In genomic region chr12:73973486-73973885, GRCh38 we compare ENCODE assay signal across 30 cellular contexts.
DNase-seq lines count a peak whose midpoint lies in the region; ATAC-seq, FAIRE-seq and TF ChIP-seq lines count a peak whose summit lies in the region.
"Had no signal": no experiment of that assay in that cellular context is flagged by ENCODE, and none has a peak within 500 bp of the region (broad histone marks: within the 10 kb centered on the region; RNA-seq: fewer than 3 reads in every experiment).

No MANE protein-coding gene starts in this region.

- POLR2A ChIA-PET in A549 (lab: Yijun Ruan, JAX) = no interaction called here

- CTCF ChIA-PET in A549 (lab: Yijun Ruan, JAX) = no interaction called here

- no peak for TF ChIP-seq POLR2A in A549 (IDR thresholded peaks at IDR 0.05; ENCODE audit: low read length)
- TF ChIP-seq POLR2A in erythroblast (IDR thresholded peaks at IDR 0.05; ENCODE audit: low read length) = no peak

- H3K4me3 ChIP-seq in A549 (no peak overlapping the region), SK-N-MC (no peak overlapping the region)
- H3K4me3 ChIP-seq: BLaER1, GM12878, GM23338, HAP-1, MG63, PC-9 had no signal

- H3K9me3 Mint-ChIP-seq in nephron progenitor cell = peaks cover 12% of the 10 kb centered on the region
- peaks cover 42% of the 10 kb centered on the region for H3K9me3 Mint-ChIP-seq in HFFc6

- H3K36me3 Mint-ChIP-seq in nephron progenitor cell (ENCODE audit: low read depth) = peaks cover 5% of the 10 kb centered on the region
- H3K36me3 Mint-ChIP-seq in HFFc6 (ENCODE audit: low read depth) = no peaks in the 10 kb centered on the region
- H3K36me3 Mint-ChIP-seq: T-cell had no signal

- no peaks in the 10 kb centered on the region for H3K4me1 ChIP-seq in A549
- H3K4me1 ChIP-seq: BLaER1, HAP-1 had no signal

- H3K4me3 Mint-ChIP-seq in nephron progenitor cell (no peak overlapping the region), HFFc6 (no peak overlapping the region)
- H3K4me3 Mint-ChIP-seq: CD4-positive, alpha-beta T cell; GM23338; T-cell had no signal

- no peak for DNase-seq in A549 (ENCODE audit: low read depth in 1 of 2, low spot score in 1 of 2)
- DNase-seq in D341Med (ENCODE audit: low spot score) = peak; percentile 9
- DNase-seq in SK-N-MC (ENCODE audit: low read depth, low spot score) = no peak
- DNase-seq in nephron progenitor cell = no peak
- DNase-seq in HFFc6 = no peak
- DNase-seq in erythroblast (lab: John Stamatoyannopoulos, UW) = no peak
- DNase-seq: ACHN; CD4-positive, alpha-beta T cell; COR-L47; DMS 273 treated with DMSO at 0.1 percent for 48 hours; DMS79 treated with DMSO at 0.1 percent for 48 hours; MG63; NCI-H1048; NCI-H1417 treated with DMSO at 0.1 percent for 48 hours; NCI-H187; NCI-H2107; NCI-H345; NCI-H524; NCI-H774; PC-9; RPMI8226; SHP77; SK-N-SH; T-cell had no signal

- WGBS in A549 (ENCODE audit: missing lambda C conversion rate) = 68% methylated on average over 1 of the region's 1 CpG

- no peak for FAIRE-seq in A549 (lab: Jason Lieb, UNC)
- FAIRE-seq: GM12878 had no signal

- no peaks in the 10 kb centered on the region for H3K36me3 ChIP-seq in SK-N-MC (ENCODE audit: insufficient read depth, low read length)
- H3K36me3 ChIP-seq: BLaER1, HAP-1, MG63 had no signal

- no peaks in the 10 kb centered on the region for H3K27me3 Mint-ChIP-seq in nephron progenitor cell (ENCODE audit: low read depth, poor library complexity)
- H3K27me3 Mint-ChIP-seq in HFFc6 (ENCODE audit: insufficient read depth) = no peaks in the 10 kb centered on the region; the same call in 1 of the 2 replicates
- H3K27me3 Mint-ChIP-seq: CD4-positive, alpha-beta T cell; T-cell had no signal

- H3K27ac ChIP-seq in A549 = no peak overlapping the region
- peak overlapping the region; percentile 36; the same call in 1 of the 2 replicates for H3K27ac ChIP-seq in SK-N-MC
- H3K27ac ChIP-seq: BLaER1, PC-9 had no signal

- no peak for TF ChIP-seq EP300 in A549 (IDR thresholded peaks at IDR 0.05)

- TF ChIP-seq CTCF in A549 (IDR thresholded peaks at IDR 0.05) (no peak), nephron progenitor cell (IDR thresholded peaks at IDR 0.05) (no peak), HFFc6 (IDR thresholded peaks at IDR 0.05) (no peak)

- ATAC-seq in A549 (no peak), HG02763 (IDR thresholded peaks at IDR 0.05; ENCODE audit: unreplicated experiment) (no peak), HG02885 (IDR thresholded peaks at IDR 0.05; ENCODE audit: poor library complexity, unreplicated experiment) (no peak)
- ATAC-seq: GM12878, GM23338, T-cell had no signal

- H3K9ac ChIP-seq in SK-N-MC (ENCODE audit: insufficient read length) = no peak overlapping the region
- H3K9ac ChIP-seq: BLaER1, SK-N-SH had no signal

- H3K9me3 ChIP-seq in A549 (no peaks in the 10 kb centered on the region), SK-N-MC (ENCODE audit: low read depth, low read length) (no peaks in the 10 kb centered on the region)
- H3K9me3 ChIP-seq: BLaER1, HAP-1, MG63, SK-N-SH had no signal

- H3K27ac Mint-ChIP-seq in nephron progenitor cell (peak overlapping the region; percentile 73), HFFc6 (no peak overlapping the region)
- H3K27ac Mint-ChIP-seq: CD4-positive, alpha-beta T cell; GM23338; T-cell had no signal

- H3K4me1 Mint-ChIP-seq in nephron progenitor cell = peaks cover 6% of the 10 kb centered on the region
- H3K4me1 Mint-ChIP-seq in HFFc6 (ENCODE audit: low read depth) = no peaks in the 10 kb centered on the region
- H3K4me1 Mint-ChIP-seq: T-cell had no signal

- H3K4me2 ChIP-seq in A549 = no peak overlapping the region
- H3K4me2 ChIP-seq: BLaER1, GM23338, PC-9, SK-N-SH had no signal

- no peak for TF ChIP-seq RAD21 in A549 (conservative IDR thresholded peaks at IDR 0.05 in 1 of 2, IDR thresholded peaks at IDR 0.05 in 1 of 2)

TF ChIP-seq in A549, 52 proteins besides CTCF, POLR2A, EP300 and RAD21:
- no peak for TF ChIP-seq HOXB13 (CRISPR knock-in tag; IDR thresholded peaks at IDR 0.05; ENCODE audit: low read depth)
- TF ChIP-seq MAFK (IDR thresholded peaks at IDR 0.05; ENCODE audit: partially characterized antibody) = peak; percentile 78
